1 cellular context compared by ENCODE assay signal in the genomic region with DNA sequence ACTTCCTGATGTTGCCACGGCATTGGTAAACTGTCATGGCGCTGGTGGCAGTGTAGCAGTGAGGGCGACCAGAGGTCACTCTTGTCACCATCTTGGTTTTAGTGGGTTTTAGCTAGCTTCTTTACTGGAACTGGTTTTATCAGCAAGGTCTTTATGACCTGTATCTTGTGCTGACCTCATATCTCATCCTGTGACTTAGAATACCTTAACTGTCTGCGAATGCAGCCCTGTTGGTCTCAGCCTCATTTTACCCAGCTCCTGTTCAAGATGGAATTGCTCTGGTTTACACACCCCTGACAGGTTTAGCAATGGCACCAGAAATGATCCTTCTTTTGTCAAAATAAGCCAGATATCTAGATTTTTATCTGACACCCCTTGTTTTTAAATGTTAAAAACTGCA.
TF ChIP-seq lines count a peak whose summit lies in the region.

No MANE protein-coding gene starts in this region.

TF ChIP-seq in H1, 55 proteins besides CTCF, POLR2A, EP300 and RAD21:
- TF ChIP-seq TAF7 (optimal IDR thresholded peaks at IDR 0.05; ENCODE audit: borderline replicate concordance, low read depth, low read length) (no peak), FOSL1 (IDR thresholded peaks at IDR 0.05; ENCODE audit: insufficient read depth, low read depth, low read length) (no peak), NRF1 (IDR thresholded peaks at IDR 0.05; ENCODE audit: low read depth, low read length) (no peak), RFX5 (IDR thresholded peaks at IDR 0.05; ENCODE audit: borderline replicate concordance, low read depth, low read length) (no peak), HDAC2 (IDR thresholded peaks at IDR 0.05; ENCODE audit: borderline replicate concordance in 1 of 2, low read depth in 2 of 2, low read length in 2 of 2) (no peak), EZH2 (IDR thresholded peaks at IDR 0.05; ENCODE audit: low read depth, low read length, severe bottlenecking) (no peak), SIRT6 (IDR thresholded peaks at IDR 0.05; ENCODE audit: low read length) (no peak), GABPA (IDR thresholded peaks at IDR 0.05; ENCODE audit: borderline replicate concordance, insufficient read depth, low read length) (no peak), NANOG (IDR thresholded peaks at IDR 0.05; ENCODE audit: insufficient read depth, low read depth, low read length, poor library complexity, severe bottlenecking) (no peak), CEBPB (IDR thresholded peaks at IDR 0.05; ENCODE audit: low read depth, low read length) (no peak), CREB1 (IDR thresholded peaks at IDR 0.05) (no peak), SP1 (IDR thresholded peaks at IDR 0.05; ENCODE audit: low read depth, low read length) (no peak), CHD1 (IDR thresholded peaks at IDR 0.05; ENCODE audit: low read depth, low read length) (no peak)
- TF ChIP-seq, protein P1, sequence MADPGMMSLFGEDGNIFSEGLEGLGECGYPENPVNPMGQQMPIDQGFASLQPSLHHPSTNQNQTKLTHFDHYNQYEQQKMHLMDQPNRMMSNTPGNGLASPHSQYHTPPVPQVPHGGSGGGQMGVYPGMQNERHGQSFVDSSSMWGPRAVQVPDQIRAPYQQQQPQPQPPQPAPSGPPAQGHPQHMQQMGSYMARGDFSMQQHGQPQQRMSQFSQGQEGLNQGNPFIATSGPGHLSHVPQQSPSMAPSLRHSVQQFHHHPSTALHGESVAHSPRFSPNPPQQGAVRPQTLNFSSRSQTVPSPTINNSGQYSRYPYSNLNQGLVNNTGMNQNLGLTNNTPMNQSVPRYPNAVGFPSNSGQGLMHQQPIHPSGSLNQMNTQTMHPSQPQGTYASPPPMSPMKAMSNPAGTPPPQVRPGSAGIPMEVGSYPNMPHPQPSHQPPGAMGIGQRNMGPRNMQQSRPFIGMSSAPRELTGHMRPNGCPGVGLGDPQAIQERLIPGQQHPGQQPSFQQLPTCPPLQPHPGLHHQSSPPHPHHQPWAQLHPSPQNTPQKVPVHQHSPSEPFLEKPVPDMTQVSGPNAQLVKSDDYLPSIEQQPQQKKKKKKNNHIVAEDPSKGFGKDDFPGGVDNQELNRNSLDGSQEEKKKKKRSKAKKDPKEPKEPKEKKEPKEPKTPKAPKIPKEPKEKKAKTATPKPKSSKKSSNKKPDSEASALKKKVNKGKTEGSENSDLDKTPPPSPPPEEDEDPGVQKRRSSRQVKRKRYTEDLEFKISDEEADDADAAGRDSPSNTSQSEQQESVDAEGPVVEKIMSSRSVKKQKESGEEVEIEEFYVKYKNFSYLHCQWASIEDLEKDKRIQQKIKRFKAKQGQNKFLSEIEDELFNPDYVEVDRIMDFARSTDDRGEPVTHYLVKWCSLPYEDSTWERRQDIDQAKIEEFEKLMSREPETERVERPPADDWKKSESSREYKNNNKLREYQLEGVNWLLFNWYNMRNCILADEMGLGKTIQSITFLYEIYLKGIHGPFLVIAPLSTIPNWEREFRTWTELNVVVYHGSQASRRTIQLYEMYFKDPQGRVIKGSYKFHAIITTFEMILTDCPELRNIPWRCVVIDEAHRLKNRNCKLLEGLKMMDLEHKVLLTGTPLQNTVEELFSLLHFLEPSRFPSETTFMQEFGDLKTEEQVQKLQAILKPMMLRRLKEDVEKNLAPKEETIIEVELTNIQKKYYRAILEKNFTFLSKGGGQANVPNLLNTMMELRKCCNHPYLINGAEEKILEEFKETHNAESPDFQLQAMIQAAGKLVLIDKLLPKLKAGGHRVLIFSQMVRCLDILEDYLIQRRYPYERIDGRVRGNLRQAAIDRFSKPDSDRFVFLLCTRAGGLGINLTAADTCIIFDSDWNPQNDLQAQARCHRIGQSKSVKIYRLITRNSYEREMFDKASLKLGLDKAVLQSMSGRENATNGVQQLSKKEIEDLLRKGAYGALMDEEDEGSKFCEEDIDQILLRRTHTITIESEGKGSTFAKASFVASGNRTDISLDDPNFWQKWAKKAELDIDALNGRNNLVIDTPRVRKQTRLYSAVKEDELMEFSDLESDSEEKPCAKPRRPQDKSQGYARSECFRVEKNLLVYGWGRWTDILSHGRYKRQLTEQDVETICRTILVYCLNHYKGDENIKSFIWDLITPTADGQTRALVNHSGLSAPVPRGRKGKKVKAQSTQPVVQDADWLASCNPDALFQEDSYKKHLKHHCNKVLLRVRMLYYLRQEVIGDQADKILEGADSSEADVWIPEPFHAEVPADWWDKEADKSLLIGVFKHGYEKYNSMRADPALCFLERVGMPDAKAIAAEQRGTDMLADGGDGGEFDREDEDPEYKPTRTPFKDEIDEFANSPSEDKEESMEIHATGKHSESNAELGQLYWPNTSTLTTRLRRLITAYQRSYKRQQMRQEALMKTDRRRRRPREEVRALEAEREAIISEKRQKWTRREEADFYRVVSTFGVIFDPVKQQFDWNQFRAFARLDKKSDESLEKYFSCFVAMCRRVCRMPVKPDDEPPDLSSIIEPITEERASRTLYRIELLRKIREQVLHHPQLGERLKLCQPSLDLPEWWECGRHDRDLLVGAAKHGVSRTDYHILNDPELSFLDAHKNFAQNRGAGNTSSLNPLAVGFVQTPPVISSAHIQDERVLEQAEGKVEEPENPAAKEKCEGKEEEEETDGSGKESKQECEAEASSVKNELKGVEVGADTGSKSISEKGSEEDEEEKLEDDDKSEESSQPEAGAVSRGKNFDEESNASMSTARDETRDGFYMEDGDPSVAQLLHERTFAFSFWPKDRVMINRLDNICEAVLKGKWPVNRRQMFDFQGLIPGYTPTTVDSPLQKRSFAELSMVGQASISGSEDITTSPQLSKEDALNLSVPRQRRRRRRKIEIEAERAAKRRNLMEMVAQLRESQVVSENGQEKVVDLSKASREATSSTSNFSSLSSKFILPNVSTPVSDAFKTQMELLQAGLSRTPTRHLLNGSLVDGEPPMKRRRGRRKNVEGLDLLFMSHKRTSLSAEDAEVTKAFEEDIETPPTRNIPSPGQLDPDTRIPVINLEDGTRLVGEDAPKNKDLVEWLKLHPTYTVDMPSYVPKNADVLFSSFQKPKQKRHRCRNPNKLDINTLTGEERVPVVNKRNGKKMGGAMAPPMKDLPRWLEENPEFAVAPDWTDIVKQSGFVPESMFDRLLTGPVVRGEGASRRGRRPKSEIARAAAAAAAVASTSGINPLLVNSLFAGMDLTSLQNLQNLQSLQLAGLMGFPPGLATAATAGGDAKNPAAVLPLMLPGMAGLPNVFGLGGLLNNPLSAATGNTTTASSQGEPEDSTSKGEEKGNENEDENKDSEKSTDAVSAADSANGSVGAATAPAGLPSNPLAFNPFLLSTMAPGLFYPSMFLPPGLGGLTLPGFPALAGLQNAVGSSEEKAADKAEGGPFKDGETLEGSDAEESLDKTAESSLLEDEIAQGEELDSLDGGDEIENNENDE (IDR thresholded peaks at IDR 0.05; ENCODE audit: insufficient replicate concordance, low read length), result no peak
- TF ChIP-seq, protein P2, sequence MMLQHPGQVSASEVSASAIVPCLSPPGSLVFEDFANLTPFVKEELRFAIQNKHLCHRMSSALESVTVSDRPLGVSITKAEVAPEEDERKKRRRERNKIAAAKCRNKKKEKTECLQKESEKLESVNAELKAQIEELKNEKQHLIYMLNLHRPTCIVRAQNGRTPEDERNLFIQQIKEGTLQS (IDR thresholded peaks at IDR 0.05; ENCODE audit: insufficient read depth, low read depth, low read length), result no peak
- TF ChIP-seq, protein P3, sequence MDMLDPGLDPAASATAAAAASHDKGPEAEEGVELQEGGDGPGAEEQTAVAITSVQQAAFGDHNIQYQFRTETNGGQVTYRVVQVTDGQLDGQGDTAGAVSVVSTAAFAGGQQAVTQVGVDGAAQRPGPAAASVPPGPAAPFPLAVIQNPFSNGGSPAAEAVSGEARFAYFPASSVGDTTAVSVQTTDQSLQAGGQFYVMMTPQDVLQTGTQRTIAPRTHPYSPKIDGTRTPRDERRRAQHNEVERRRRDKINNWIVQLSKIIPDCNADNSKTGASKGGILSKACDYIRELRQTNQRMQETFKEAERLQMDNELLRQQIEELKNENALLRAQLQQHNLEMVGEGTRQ (IDR thresholded peaks at IDR 0.05; ENCODE audit: low read length), result no peak
